1 cellular context compared by ENCODE assay signal in genomic region chr17:50219939-50220465, GRCh38.
TF ChIP-seq lines count a peak whose summit lies in the region.

No MANE protein-coding gene starts in this region.

TF ChIP-seq in HepG2, 621 proteins besides CTCF, POLR2A, EP300 and RAD21 (continued from another document):
- TF ChIP-seq, protein P1, sequence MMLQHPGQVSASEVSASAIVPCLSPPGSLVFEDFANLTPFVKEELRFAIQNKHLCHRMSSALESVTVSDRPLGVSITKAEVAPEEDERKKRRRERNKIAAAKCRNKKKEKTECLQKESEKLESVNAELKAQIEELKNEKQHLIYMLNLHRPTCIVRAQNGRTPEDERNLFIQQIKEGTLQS (CRISPR knock-in tag; IDR thresholded peaks at IDR 0.05) = peak; percentile 48; the same call in 1 of the 2 replicates
- TF ChIP-seq DPF2 (CRISPR knock-in tag; IDR thresholded peaks at IDR 0.05; ENCODE audit: borderline replicate concordance, low read depth) = no peak
- no peak for TF ChIP-seq ZNF225 (CRISPR knock-in tag; IDR thresholded peaks at IDR 0.05)
- TF ChIP-seq RXRA (CRISPR knock-in tag; IDR thresholded peaks at IDR 0.05) = 0 out of 2 replicates have a peak, but pooled peaks have one; percentile 48
- peak; percentile 60; the same call in 1 of the 2 replicates for TF ChIP-seq NCOR1 (IDR thresholded peaks at IDR 0.05; ENCODE audit: borderline replicate concordance, low read length)
- no peak for TF ChIP-seq MYNN (CRISPR knock-in tag; IDR thresholded peaks at IDR 0.05; ENCODE audit: low read depth)
- peak; percentile 48; the same call in 1 of the 2 replicates for TF ChIP-seq FOSL2 (CRISPR knock-in tag; IDR thresholded peaks at IDR 0.05)
- TF ChIP-seq RFX5 (IDR thresholded peaks at IDR 0.05; ENCODE audit: low read depth, low read length) = no peak
